Comparison of ENCODE assay signal across 1 cellular context in genomic region chr2:25856377-25856776, GRCh38.
TF ChIP-seq lines count a peak whose summit lies in the region.

No MANE protein-coding gene starts in this region.

TF ChIP-seq in H1, 55 proteins besides CTCF, POLR2A, EP300 and RAD21 (continued from another document):
- TF ChIP-seq SIX5 (IDR thresholded peaks at IDR 0.05; ENCODE audit: low read depth, low read length) (no peak), JUND (IDR thresholded peaks at IDR 0.05; ENCODE audit: low read length) (no peak), ASH2L (IDR thresholded peaks at IDR 0.05; ENCODE audit: low read length) (no peak), CREB1 (IDR thresholded peaks at IDR 0.05) (no peak), FOSL1 (IDR thresholded peaks at IDR 0.05; ENCODE audit: insufficient read depth, low read depth, low read length) (no peak)
- TF ChIP-seq, protein P1, sequence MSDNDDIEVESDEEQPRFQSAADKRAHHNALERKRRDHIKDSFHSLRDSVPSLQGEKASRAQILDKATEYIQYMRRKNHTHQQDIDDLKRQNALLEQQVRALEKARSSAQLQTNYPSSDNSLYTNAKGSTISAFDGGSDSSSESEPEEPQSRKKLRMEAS (IDR thresholded peaks at IDR 0.05), result no peak
